In the genomic region with DNA sequence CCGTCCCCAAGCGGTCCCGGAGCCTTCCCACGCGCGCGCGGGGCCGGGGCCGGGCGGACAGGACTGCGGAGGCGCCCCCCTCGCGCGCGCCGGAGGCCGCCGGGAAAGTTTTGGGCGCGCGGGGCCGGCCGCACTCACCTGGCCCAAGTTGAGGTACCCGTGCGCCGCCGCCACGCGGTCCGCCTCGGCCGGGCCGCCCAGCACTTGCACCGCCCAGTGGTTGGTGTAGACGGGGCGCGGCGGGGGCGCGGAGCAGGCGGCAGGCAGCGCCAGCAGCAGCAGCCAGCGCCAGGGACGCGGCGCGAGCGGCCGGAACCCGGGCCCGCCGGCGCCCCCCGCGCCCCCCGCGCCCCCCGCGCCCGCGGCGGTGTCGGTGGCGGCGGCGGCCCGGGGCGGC, we compare ENCODE assay signal across 8 cellular contexts. TPM values are rescaled to one million over a fixed set of nuclear protein-coding genes. Genes with fewer than 3 reads are reported as not detected.
A peak's percentile ranks its signal among the peaks of the same experiment; 100 is the strongest.
DNase-seq lines count a peak whose midpoint lies in the region; ATAC-seq, FAIRE-seq and TF ChIP-seq lines count a peak whose summit lies in the region.

No MANE protein-coding gene starts in this region.

- no peak for FAIRE-seq in HepG2 (lab: Jason Lieb, UNC)

- TF ChIP-seq RAD21 in HepG2 (CRISPR knock-in tag; IDR thresholded peaks at IDR 0.05) = peak; percentile 25

- peak overlapping the region; percentile 69 to 95 (median 93) for H3K4me2 ChIP-seq in BLaER1 treated with 17β-estradiol and CSF1 and Interleukin-3, amounts not matched to agents 10 nM and 100 nM
- peak overlapping the region; percentile 80 for H3K4me2 ChIP-seq in HepG2 (ENCODE audit: low read depth, low read length)

- peak; percentile 43 for ATAC-seq in HepG2
- no peak for ATAC-seq in HG02884 (IDR thresholded peaks at IDR 0.05; ENCODE audit: unreplicated experiment)

- H4K20me1 ChIP-seq in BLaER1 treated with 17β-estradiol and CSF1 and Interleukin-3, amounts not matched to agents 10 nM and 100 nM = peaks cover 0 to 18% (median 6%) of the 10 kb centered on the region in 11 experiments; a peak in 10 of 22 replicates
- H4K20me1 ChIP-seq in HepG2 (ENCODE audit: insufficient read depth, low read length) = peaks cover 7% of the 10 kb centered on the region

- intact Hi-C loops in adrenal gland (cut with DNase I) (loop anchor here in 1 of 2 donors (10.0 kb wide), 1 partner anchor 124 kb away; no protein-coding TSS in a partner anchor), HepG2 (cut with micrococcal nuclease; ENCODE audit: unreplicated experiment) (loop anchor here (2.0 kb wide), 1 partner anchor 42 kb away; no protein-coding TSS in a partner anchor)

- no peak for TF ChIP-seq POLR2A in adrenal gland (IDR thresholded peaks at IDR 0.05)
- no peak for TF ChIP-seq POLR2A in HepG2 (IDR thresholded peaks at IDR 0.05; ENCODE audit: insufficient read depth in 1 of 2, low read depth in 2 of 2, low read length in 2 of 2)

- peaks cover 38% of the 10 kb centered on the region for H3K79me2 ChIP-seq in HepG2 (ENCODE audit: insufficient read depth, low read length)

- H2AFZ ChIP-seq in HepG2 (ENCODE audit: low read length) = no peak overlapping the region

- POLR2A ChIA-PET in HEK293 (lab: Yijun Ruan, JAX) = no interaction called here
- POLR2A ChIA-PET in HepG2 (lab: Yijun Ruan, JAX) = interaction anchor here (1.5 to 5.4 kb wide), 4 partner anchors 12 to 51 kb away, joined by 10 to 56 read pairs (median 33); no protein-coding TSS in a partner anchor

- TF ChIP-seq EP300 in HepG2 (IDR thresholded peaks at IDR 0.05; ENCODE audit: low read depth in 2 of 2, low read length in 2 of 2) (no peak), HepG2 (CRISPR knock-in tag; IDR thresholded peaks at IDR 0.05; ENCODE audit: borderline replicate concordance) (no peak)

- H3K4me1 ChIP-seq in BLaER1 treated with 17β-estradiol and CSF1 and Interleukin-3, amounts not matched to agents 10 nM and 100 nM = peaks cover 0 to 21% (median 17%) of the 10 kb centered on the region in 10 experiments; a peak in 17 of 20 replicates
- H3K4me1 ChIP-seq in HEK293 (ENCODE audit: control insufficient read depth, insufficient read depth, low read length) (peaks cover 4% of the 10 kb centered on the region), adrenal gland (replicated peaks in 1 of 2) (no peaks in the 10 kb centered on the region), HepG2 (ENCODE audit: insufficient read depth, low read length) (peaks cover 44% of the 10 kb centered on the region)

- H3K9me3 ChIP-seq in BLaER1 treated with 17β-estradiol and CSF1 and Interleukin-3, amounts not matched to agents 10 nM and 100 nM (replicated peaks in 1 of 11) = no peaks in the 10 kb centered on the region
- H3K9me3 ChIP-seq in HEK293 (ENCODE audit: control insufficient read depth, insufficient read depth, low read depth, low read length) = no peaks in the 10 kb centered on the region
- H3K9me3 ChIP-seq in adrenal gland (replicated peaks in 1 of 3) = no peaks in the 10 kb centered on the region
- H3K9me3 ChIP-seq in HepG2 (ENCODE audit: low read length) = no peaks in the 10 kb centered on the region

- DNase-seq in adrenal gland (peak in 4 of 7 donors; percentile 30 to 45 (median 40)), HepG2 (ENCODE audit: low spot score) (no peak), cerebellar nuclear complex (lab: John Stamatoyannopoulos, UW) (no peak), occipital lobe (lab: John Stamatoyannopoulos, UW) (no peak), cerebellar cortex (ENCODE audit: low spot score) (no peak)

- CTCF ChIA-PET in HEK293 (lab: Yijun Ruan, JAX) (no interaction called here), HepG2 (lab: Yijun Ruan, JAX; ENCODE audit: low intra/inter-chr PET ratio, low total read pairs) (no interaction called here)

- 0 to 2% (median 1%) methylated on average over 10 to 68 of the region's 70 CpGs; no CpG with 5 or more reads in 1 of the 4 donors for WGBS in adrenal gland, 4 donors
- 0% methylated on average over 11 of the region's 70 CpGs for WGBS in HepG2 (ENCODE audit: low lambda C conversion rate)

- H3K27me3 ChIP-seq in BLaER1 treated with 17β-estradiol and CSF1 and Interleukin-3, amounts not matched to agents 10 nM and 100 nM = peaks cover 35 to 55% (median 42%) of the 10 kb centered on the region in 11 experiments
- H3K27me3 ChIP-seq in adrenal gland = peaks cover 8% of the 10 kb centered on the region
- H3K27me3 ChIP-seq in HepG2 (ENCODE audit: control insufficient read depth in 1 of 2, insufficient read depth in 2 of 2, low read length in 2 of 2) = no peaks in the 10 kb centered on the region

- no peaks in the 10 kb centered on the region for H3K36me3 ChIP-seq in BLaER1 treated with 17β-estradiol and CSF1 and Interleukin-3, amounts not matched to agents 10 nM and 100 nM
- H3K36me3 ChIP-seq in HEK293 (ENCODE audit: control insufficient read depth in 2 of 2, insufficient read depth in 1 of 2, low read length in 2 of 2) (peaks cover 11 to 23% of the 10 kb centered on the region in 2 experiments; a peak in 2 of 3 replicates), adrenal gland (replicated peaks in 1 of 2) (no peaks in the 10 kb centered on the region), HepG2 (replicated peaks in 1 of 2; ENCODE audit: control insufficient read depth in 1 of 2, insufficient read depth in 2 of 2, low read length in 2 of 2) (peaks cover 9 to 24% of the 10 kb centered on the region in 2 experiments)

- H3K9ac ChIP-seq in BLaER1 treated with 17β-estradiol and CSF1 and Interleukin-3, amounts not matched to agents 10 nM and 100 nM = peak overlapping the region in 10 of 11 experiments; percentile 43 to 77 (median 70); a peak in 15 of 22 replicates
- H3K9ac ChIP-seq in HepG2 (ENCODE audit: insufficient read depth, low read depth, low read length) = peak overlapping the region; percentile 81

- H3K27ac ChIP-seq in BLaER1 treated with 17β-estradiol and CSF1 and Interleukin-3, amounts not matched to agents 10 nM and 100 nM = peak overlapping the region in 1 of 11 experiments; percentile 49; a peak in 1 of 22 replicates
- H3K27ac ChIP-seq in HEK293 (ENCODE audit: extremely low read depth, low read depth, low read length) (peak overlapping the region; percentile 84; the same call in 1 of the 2 replicates), adrenal gland (no peak overlapping the region), HepG2 (ENCODE audit: extremely low read length, insufficient read depth, low read length) (no peak overlapping the region)

- peak overlapping the region; percentile 57 to 73 (median 64) for H3K4me3 ChIP-seq in BLaER1 treated with 17β-estradiol and CSF1 and Interleukin-3, amounts not matched to agents 10 nM and 100 nM
- H3K4me3 ChIP-seq in HEK293 (ENCODE audit: low read depth, low read length) (peak overlapping the region; percentile 43), adrenal gland (peak overlapping the region in 1 of 4 donors; percentile 47), HepG2 (replicated peaks in 1 of 3; ENCODE audit: insufficient read depth in 1 of 3, low read depth in 2 of 3, low read length in 3 of 3) (peak overlapping the region; percentile 62 to 83 (median 83); a peak in 4 of 6 replicates)

- in situ Hi-C loops in HepG2 (cut with HindIII; ENCODE audit: extremely low pct_ligation_motif_present, low pct_unique_long_range_greater_than_20kb) = loop anchor here (5.0 kb wide), 1 partner anchor 52 kb away; no protein-coding TSS in a partner anchor

- no TSS peak for BruUV-seq in HepG2 (replicated peaks; lab: Mats Ljungman, UMichigan)

- TF ChIP-seq CTCF in HEK293 (tag by site-specific recombination; IDR thresholded peaks at IDR 0.05) (no peak), adrenal gland (IDR thresholded peaks at IDR 0.05) (peak in 1 of 6 experiments; percentile 11), HepG2 (CRISPR knock-in tag; IDR thresholded peaks at IDR 0.05) (peak; percentile 33; the same call in 1 of the 2 replicates)

TF ChIP-seq in HEK293, 187 proteins besides CTCF, POLR2A, EP300 and RAD21 (continues in another document):
- TF ChIP-seq ZEB2 (tag by site-specific recombination; IDR thresholded peaks at IDR 0.05) = no peak
- no peak for TF ChIP-seq ZNF654 (tag by site-specific recombination; IDR thresholded peaks at IDR 0.05; ENCODE audit: low read depth)
- peak; percentile 49; the same call in 1 of the 2 replicates for TF ChIP-seq ZSCAN30 (tag by site-specific recombination; IDR thresholded peaks at IDR 0.05)
- TF ChIP-seq ZNF677 (tag by site-specific recombination; IDR thresholded peaks at IDR 0.05) = 0 out of 2 replicates have a peak, but pooled peaks have one; percentile 22

TF ChIP-seq in HepG2, 621 proteins besides CTCF, POLR2A, EP300 and RAD21 (continues in another document):
- no peak for TF ChIP-seq POGZ (CRISPR knock-in tag; IDR thresholded peaks at IDR 0.05)
- TF ChIP-seq IKZF4 (CRISPR knock-in tag; IDR thresholded peaks at IDR 0.05; ENCODE audit: borderline replicate concordance, low read depth, not compliant biosample characterization) = no peak

RNA-seq across cellular contexts. Expression of a gene that starts 0.3 kb away (rescaled TPM):
- 10 to 100 TPM in 3 of 8 donors, 1 to 10 TPM in 5; 2.4 to 22.0 (median 7.4) TPM for total RNA-seq in adrenal gland
- 1 to 10 TPM in 2 of 3 donors, under 1 TPM in 1; 0.88 to 2.8 (median 2.0) TPM for polyA plus RNA-seq in adrenal gland
- total RNA-seq in HepG2 (2016; rRNA removed; fragmentation: Illumina TruSeq; extraction: Trizol) = 42.5 and 56.5 TPM in 2 replicates
- 71.9 and 81.0 TPM in 2 replicates for total RNA-seq in HepG2 (2016; cell fraction: cytosol; rRNA removed; fragmentation: Illumina TruSeq; extraction: Trizol; ENCODE audit: low read depth)
- 34.4 and 55.2 TPM in 2 replicates for total RNA-seq in HepG2 (2016; cell fraction: insoluble cytoplasmic fraction; rRNA removed; fragmentation: Illumina TruSeq; extraction: Trizol)
- total RNA-seq in HepG2 (2016; cell fraction: membrane; rRNA removed; fragmentation: Illumina TruSeq; extraction: Trizol) = 69.6 and 77.5 TPM in 2 replicates
- 66.0 and 74.7 TPM in 2 replicates for total RNA-seq in HepG2 (2016; cell fraction: nucleus; rRNA removed; fragmentation: Illumina TruSeq; extraction: Trizol)
- polyA plus RNA-seq in HepG2 (2011; rRNA removed) = 155 and 208 TPM in 2 replicates
- 113 and 150 TPM in 2 replicates for polyA plus RNA-seq in HepG2 (2011; cell fraction: cytosol; rRNA removed)
- 207 and 256 TPM in 2 replicates for polyA plus RNA-seq in HepG2 (2011; cell fraction: nucleus; rRNA removed)
- polyA plus RNA-seq in HepG2 (2012) = 61.3 and 94.3 TPM in 2 replicates
- 28.0 and 30.8 TPM in 2 replicates for polyA plus RNA-seq in HepG2 (2016; cell fraction: cytosol; fragmentation: Illumina TruSeq; extraction: Trizol; ENCODE audit: low read depth)
- 34.4 and 44.9 TPM in 2 replicates for polyA plus RNA-seq in HepG2 (2016; cell fraction: insoluble cytoplasmic fraction; fragmentation: Illumina TruSeq; extraction: Trizol; ENCODE audit: low read depth)
- polyA plus RNA-seq in HepG2 (2016; cell fraction: membrane; fragmentation: Illumina TruSeq; extraction: Trizol; ENCODE audit: low read depth) = 53.8 and 67.9 TPM in 2 replicates
- 84.3 and 88.3 TPM in 2 replicates for polyA plus RNA-seq in HepG2 (2016; cell fraction: nucleus; fragmentation: Illumina TruSeq; extraction: Trizol; ENCODE audit: insufficient read depth, low read depth)
- polyA minus RNA-seq in HepG2 (2011; rRNA and poly(A)+ RNA removed; ENCODE audit: low replicate concordance) = 65.0 and 447 TPM in 2 replicates
- polyA minus RNA-seq in HepG2 (2011; cell fraction: cytosol; rRNA and poly(A)+ RNA removed) = 126 and 149 TPM in 2 replicates
- polyA minus RNA-seq in HepG2 (2011; cell fraction: nucleus; rRNA and poly(A)+ RNA removed) = 126 and 142 TPM in 2 replicates
- total RNA-seq in occipital lobe = 15.4 TPM

Comparison
In these comparisons a context has a peak if more than half of its experiments do, and no peak if none do; other contexts are left out.
1. DNase-seq: peak in adrenal gland (4 of 7); none in HepG2 (single experiment), cerebellar nuclear complex (0 of 2), occipital lobe (single experiment) and cerebellar cortex (single experiment).